In the genomic region with DNA sequence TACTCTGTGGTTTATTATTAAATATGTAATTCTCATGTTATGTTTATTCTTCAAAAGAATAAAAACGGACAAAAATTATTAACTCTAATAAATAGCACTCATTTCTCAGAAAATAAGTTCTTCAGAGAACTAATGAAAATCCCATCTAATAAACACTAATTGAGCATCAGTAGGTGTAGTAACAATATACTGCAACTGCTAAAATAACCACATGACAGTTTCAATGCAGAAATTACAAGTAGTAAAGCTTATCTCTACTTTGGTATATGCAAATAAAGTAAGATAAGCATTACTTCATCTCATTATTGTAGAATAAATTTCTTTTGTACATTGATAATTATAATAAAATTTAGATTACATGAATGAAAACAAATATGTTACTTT, we compare ENCODE assay signal across 14 cellular contexts. TPM values are rescaled to one million over a fixed set of nuclear protein-coding genes. Genes with fewer than 3 reads are reported as not detected.
DNase-seq lines count a peak whose midpoint lies in the region; ATAC-seq lines count a peak whose summit lies in the region.
"Had no signal": no experiment of that assay in that cellular context is flagged by ENCODE, and none has a peak within 500 bp of the region (broad histone marks: within the 10 kb centered on the region; RNA-seq: fewer than 3 reads in every experiment).

No MANE protein-coding gene starts in this region.

- ATAC-seq in GM18870 (IDR thresholded peaks at IDR 0.05; ENCODE audit: unreplicated experiment) (peak; percentile 90), GM21528 (IDR thresholded peaks at IDR 0.05; ENCODE audit: low FRiP score, unreplicated experiment) (peak; percentile 92), HG03039 (IDR thresholded peaks at IDR 0.05; ENCODE audit: unreplicated experiment) (peak; percentile 65), HG03575 (IDR thresholded peaks at IDR 0.05; ENCODE audit: extremely low read depth, insufficient number of reproducible peaks, low FRiP score, unreplicated experiment) (peak; percentile 66)
- no peak for ATAC-seq in stimulated activated naive CD8-positive, alpha-beta T cell treated with anti-CD3 and anti-CD28 coated beads, Interleukin-15, amount 100 ng/mL, for 72 hours

- DNase-seq in stimulated activated naive CD8-positive, alpha-beta T cell treated with anti-CD3 and anti-CD28 coated beads, Interleukin-15, amount 100 ng/mL, for 72 hours, result no peak
- DNase-seq in NCI-H446 treated with DMSO at 0.1 percent for 48 hours (lab: John Stamatoyannopoulos, UW) (no peak), ureter (ENCODE audit: low spot score) (no peak), A172 (ENCODE audit: low spot score) (no peak)
- DNase-seq: activated B cell treated with CpG ODN at 0.5 μM for 24 hours; activated T-cell treated with anti-CD3 and anti-CD28 coated beads, Interleukin-2, amount 50 U/mL, for 1 hour; anterior cingulate cortex; left cardiac atrium; NCI-H82; stimulated activated CD8-positive, alpha-beta memory T cell treated with anti-CD3 and anti-CD28 coated beads, Interleukin-4, amount 100 ng/mL, for 48 hours had no signal

- no peaks in the 10 kb centered on the region for H3K4me1 Mint-ChIP-seq in stimulated activated naive CD8-positive, alpha-beta T cell treated with anti-CD3 and anti-CD28 coated beads, Interleukin-15, amount 100 ng/mL, for 72 hours
- H3K4me1 Mint-ChIP-seq: activated B cell treated with CpG ODN at 0.5 μM for 24 hours had no signal

- no peak overlapping the region for H3K4me3 Mint-ChIP-seq in stimulated activated naive CD8-positive, alpha-beta T cell treated with anti-CD3 and anti-CD28 coated beads, Interleukin-15, amount 100 ng/mL, for 72 hours
- H3K4me3 Mint-ChIP-seq: activated B cell treated with CpG ODN at 0.5 μM for 24 hours had no signal

- no peak overlapping the region for H3K27ac Mint-ChIP-seq in stimulated activated naive CD8-positive, alpha-beta T cell treated with anti-CD3 and anti-CD28 coated beads, Interleukin-15, amount 100 ng/mL, for 72 hours
- H3K27ac Mint-ChIP-seq: activated B cell treated with CpG ODN at 0.5 μM for 24 hours had no signal

- no peaks in the 10 kb centered on the region for H3K27me3 Mint-ChIP-seq in stimulated activated naive CD8-positive, alpha-beta T cell treated with anti-CD3 and anti-CD28 coated beads, Interleukin-15, amount 100 ng/mL, for 72 hours
- H3K27me3 Mint-ChIP-seq: activated B cell treated with CpG ODN at 0.5 μM for 24 hours had no signal

- no peaks in the 10 kb centered on the region for H3K9me3 Mint-ChIP-seq in stimulated activated naive CD8-positive, alpha-beta T cell treated with anti-CD3 and anti-CD28 coated beads, Interleukin-15, amount 100 ng/mL, for 72 hours
- H3K9me3 Mint-ChIP-seq: activated B cell treated with CpG ODN at 0.5 μM for 24 hours had no signal

RNA-seq across cellular contexts. Expression of a gene that starts 56.4 kb away (rescaled TPM):
- total RNA-seq in ureter, result 22.5 TPM
- total RNA-seq in A172 (2014; rRNA removed; shearing (Covaris generic)), result 997 and 1,320 TPM in 2 replicates
- total RNA-seq: activated B cell treated with CpG ODN at 0.5 μM for 24 hours, left cardiac atrium had no signal

Comparison
In these comparisons a context has a peak if more than half of its experiments do, and no peak if none do; other contexts are left out.
1. RNA of a gene that starts 56.4 kb away (total RNA-seq): 997 to 1,320 TPM in A172; 22.5 TPM in ureter (single experiment); every median in the first group is over 10 times any median in the second.